ENCODE assay signal across 16 cellular contexts in the genomic region with DNA sequence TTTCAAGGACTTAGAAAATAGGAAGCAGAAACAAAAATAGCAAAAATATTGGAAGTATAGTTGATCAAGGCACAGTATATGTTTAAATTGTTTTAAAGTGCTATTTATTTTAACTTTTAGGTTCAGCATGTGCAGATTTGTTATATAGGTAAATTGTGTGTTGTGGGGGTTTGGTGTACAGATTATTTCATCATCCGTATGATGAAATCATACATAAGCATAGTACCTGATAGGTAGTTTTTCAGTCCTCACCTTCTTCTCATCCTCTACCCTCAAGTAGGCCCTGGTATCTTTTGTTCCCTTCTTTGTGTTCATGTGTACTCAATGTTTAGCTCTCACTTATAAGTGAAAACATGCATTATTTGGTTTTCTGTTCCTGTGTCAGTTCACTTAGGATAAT. TPM values are rescaled to one million over a fixed set of nuclear protein-coding genes. Genes with fewer than 3 reads are reported as not detected.
DNase-seq lines count a peak whose midpoint lies in the region; ATAC-seq and TF ChIP-seq lines count a peak whose summit lies in the region.
"Had no signal": no experiment of that assay in that cellular context is flagged by ENCODE, and none has a peak within 500 bp of the region (broad histone marks: within the 10 kb centered on the region; RNA-seq: fewer than 3 reads in every experiment).

No MANE protein-coding gene starts in this region.

- no peaks in the 10 kb centered on the region for H3K4me1 ChIP-seq in CD8-positive, alpha-beta T cell (ENCODE audit: insufficient read depth, low read length)
- no peaks in the 10 kb centered on the region for H3K4me1 ChIP-seq in naive thymus-derived CD4-positive, alpha-beta T cell (ENCODE audit: control insufficient read depth in 2 of 2, insufficient read depth in 2 of 2, low read length in 2 of 2)
- H3K4me1 ChIP-seq in prostate gland (replicated peaks) = no peaks in the 10 kb centered on the region
- no peaks in the 10 kb centered on the region for H3K4me1 ChIP-seq in CD4-positive, alpha-beta memory T cell (ENCODE audit: insufficient read depth, low read length)

- POLR2A ChIA-PET in activated CD4-positive, alpha-beta memory T cell treated with anti-CD3 and anti-CD28 coated beads for 36 hours (lab: Charles Lee) = no interaction called here
- POLR2A ChIA-PET in activated CD4-positive, alpha-beta memory T cell treated with anti-CD3 and anti-CD28 coated beads, Interleukin-2, amount 10 ng/mL, durations not matched to agents 7 days and 5 days (lab: Charles Lee) = no interaction called here
- POLR2A ChIA-PET in CD8-positive, alpha-beta T cell (lab: Charles Lee) = no interaction called here
- POLR2A ChIA-PET in naive thymus-derived CD4-positive, alpha-beta T cell (lab: Charles Lee) = interaction anchor here (0.9 kb wide), 1 partner anchor 11 kb away, joined by 3 read pairs; no protein-coding TSS in a partner anchor
- POLR2A ChIA-PET in CD4-positive, alpha-beta memory T cell (lab: Charles Lee; ENCODE audit: partially characterized antibody) = interaction anchor here (1.1 kb wide), 1 partner anchor 12 kb away, joined by 3 read pairs; no protein-coding TSS in a partner anchor

- H3K27ac ChIP-seq in CD8-positive, alpha-beta T cell (ENCODE audit: low read depth, low read length) = no peak overlapping the region
- no peak overlapping the region for H3K27ac ChIP-seq in naive thymus-derived CD4-positive, alpha-beta T cell (ENCODE audit: low read depth, low read length)
- H3K27ac ChIP-seq in prostate gland = no peak overlapping the region
- H3K27ac ChIP-seq in CD4-positive, alpha-beta memory T cell (ENCODE audit: low read depth, low read length) = no peak overlapping the region
- H3K27ac ChIP-seq: BLaER1 had no signal

- WGBS in prostate gland = 98% methylated on average over 1 of the region's 1 CpG

- H3K36me3 ChIP-seq in CD8-positive, alpha-beta T cell (ENCODE audit: insufficient read depth, low read length) = peaks cover 22% of the 10 kb centered on the region
- peaks cover 5 to 84% (median 20%) of the 10 kb centered on the region in 3 experiments for H3K36me3 ChIP-seq in naive thymus-derived CD4-positive, alpha-beta T cell (ENCODE audit: control insufficient read depth in 2 of 3, insufficient read depth in 3 of 3, low read length in 3 of 3)
- no peaks in the 10 kb centered on the region for H3K36me3 ChIP-seq in prostate gland
- peaks cover 28% of the 10 kb centered on the region for H3K36me3 ChIP-seq in CD4-positive, alpha-beta memory T cell (ENCODE audit: insufficient read depth, low read length)

- CTCF ChIA-PET in activated CD4-positive, alpha-beta memory T cell treated with anti-CD3 and anti-CD28 coated beads for 36 hours (lab: Charles Lee) = no interaction called here
- CTCF ChIA-PET in activated CD4-positive, alpha-beta memory T cell treated with anti-CD3 and anti-CD28 coated beads, Interleukin-2, amount 10 ng/mL, durations not matched to agents 7 days and 5 days (lab: Charles Lee) = interaction anchor here (1.3 kb wide), 1 partner anchor 10 kb away, joined by 3 read pairs; no protein-coding TSS in a partner anchor
- CTCF ChIA-PET in CD8-positive, alpha-beta T cell (lab: Charles Lee) = interaction anchor here (0.9 kb wide), 1 partner anchor 12 kb away, joined by 3 read pairs; no protein-coding TSS in a partner anchor
- CTCF ChIA-PET in naive thymus-derived CD4-positive, alpha-beta T cell (lab: Charles Lee) = no interaction called here
- CTCF ChIA-PET in CD4-positive, alpha-beta memory T cell (lab: Charles Lee; ENCODE audit: partially characterized antibody) = interaction anchor here (1.3 kb wide), 1 partner anchor 263 kb away, joined by 5 read pairs; no protein-coding TSS in a partner anchor

- ATAC-seq in CD8-positive, alpha-beta T cell = no peak
- no peak for ATAC-seq in T-helper 17 cell
- ATAC-seq in naive thymus-derived CD4-positive, alpha-beta T cell = no peak
- ATAC-seq: GM12878 had no signal

- H3K27ac Mint-ChIP-seq in activated CD4-positive, alpha-beta memory T cell treated with anti-CD3 and anti-CD28 coated beads for 36 hours = peak overlapping the region; percentile 44
- no peak overlapping the region for H3K27ac Mint-ChIP-seq in activated CD4-positive, alpha-beta memory T cell treated with anti-CD3 and anti-CD28 coated beads, Interleukin-2, amount 10 ng/mL, durations not matched to agents 7 days and 5 days
- peak overlapping the region; percentile 16 for H3K27ac Mint-ChIP-seq in CD8-positive, alpha-beta T cell
- H3K27ac Mint-ChIP-seq in T-helper 17 cell = peak overlapping the region; percentile 29
- peak overlapping the region in 7 of 9 donors; percentile 4 to 84 (median 26) for H3K27ac Mint-ChIP-seq in naive thymus-derived CD4-positive, alpha-beta T cell
- peak overlapping the region in 1 of 7 donors; percentile 5 for H3K27ac Mint-ChIP-seq in CD4-positive, alpha-beta memory T cell
- H3K27ac Mint-ChIP-seq: HFFc6 had no signal

- no peaks in the 10 kb centered on the region for H3K27me3 ChIP-seq in CD8-positive, alpha-beta T cell (ENCODE audit: insufficient read depth, low read length)
- H3K27me3 ChIP-seq in naive thymus-derived CD4-positive, alpha-beta T cell (ENCODE audit: control insufficient read depth in 2 of 2, insufficient read depth in 2 of 2, low read length in 2 of 2) = no peaks in the 10 kb centered on the region
- H3K27me3 ChIP-seq in prostate gland (replicated peaks; ENCODE audit: insufficient read depth) = no peaks in the 10 kb centered on the region
- H3K27me3 ChIP-seq in CD4-positive, alpha-beta memory T cell (ENCODE audit: insufficient read depth, low read length) = no peaks in the 10 kb centered on the region
- H3K27me3 ChIP-seq: BLaER1 had no signal

- peaks cover 59% of the 10 kb centered on the region for H3K36me3 Mint-ChIP-seq in activated CD4-positive, alpha-beta memory T cell treated with anti-CD3 and anti-CD28 coated beads for 36 hours
- H3K36me3 Mint-ChIP-seq in activated CD4-positive, alpha-beta memory T cell treated with anti-CD3 and anti-CD28 coated beads, Interleukin-2, amount 10 ng/mL, durations not matched to agents 7 days and 5 days (ENCODE audit: low read depth) = peaks cover 72% of the 10 kb centered on the region
- peaks cover 91% of the 10 kb centered on the region for H3K36me3 Mint-ChIP-seq in CD8-positive, alpha-beta T cell
- H3K36me3 Mint-ChIP-seq in T-helper 17 cell (ENCODE audit: low read depth) = peaks cover 23% of the 10 kb centered on the region
- H3K36me3 Mint-ChIP-seq in naive thymus-derived CD4-positive, alpha-beta T cell = peaks cover 42 to 90% (median 66%) of the 10 kb centered on the region in 5 donors
- peaks cover 85 to 86% of the 10 kb centered on the region in 2 donors for H3K36me3 Mint-ChIP-seq in CD4-positive, alpha-beta memory T cell

- no peak overlapping the region for H3K4me3 ChIP-seq in CD8-positive, alpha-beta T cell (ENCODE audit: low read depth, low read length)
- H3K4me3 ChIP-seq in naive thymus-derived CD4-positive, alpha-beta T cell (ENCODE audit: low read length) = no peak overlapping the region
- H3K4me3 ChIP-seq in prostate gland = no peak overlapping the region
- no peak overlapping the region for H3K4me3 ChIP-seq in CD4-positive, alpha-beta memory T cell (ENCODE audit: low read length in 2 of 2)
- H3K4me3 ChIP-seq: BLaER1, GM12878 had no signal

- no peaks in the 10 kb centered on the region for H3K27me3 Mint-ChIP-seq in activated CD4-positive, alpha-beta memory T cell treated with anti-CD3 and anti-CD28 coated beads for 36 hours
- H3K27me3 Mint-ChIP-seq in activated CD4-positive, alpha-beta memory T cell treated with anti-CD3 and anti-CD28 coated beads, Interleukin-2, amount 10 ng/mL, durations not matched to agents 7 days and 5 days = no peaks in the 10 kb centered on the region
- no peaks in the 10 kb centered on the region for H3K27me3 Mint-ChIP-seq in CD8-positive, alpha-beta T cell (ENCODE audit: low read depth)
- H3K27me3 Mint-ChIP-seq in T-helper 17 cell = no peaks in the 10 kb centered on the region
- H3K27me3 Mint-ChIP-seq in naive thymus-derived CD4-positive, alpha-beta T cell = no peaks in the 10 kb centered on the region
- no peaks in the 10 kb centered on the region for H3K27me3 Mint-ChIP-seq in CD4-positive, alpha-beta memory T cell

- peaks cover 7% of the 10 kb centered on the region for H3K9me3 ChIP-seq in CD8-positive, alpha-beta T cell (ENCODE audit: low read length)
- H3K9me3 ChIP-seq in T-helper 17 cell (ENCODE audit: control insufficient read depth, low read length, poor library complexity, severe bottlenecking) = no peaks in the 10 kb centered on the region
- H3K9me3 ChIP-seq in naive thymus-derived CD4-positive, alpha-beta T cell (ENCODE audit: control insufficient read depth in 2 of 3, low read length in 3 of 3) = peaks cover 0 to 4% (median 0%) of the 10 kb centered on the region in 3 experiments
- no peaks in the 10 kb centered on the region for H3K9me3 ChIP-seq in prostate gland
- H3K9me3 ChIP-seq in CD4-positive, alpha-beta memory T cell (ENCODE audit: control insufficient read depth in 1 of 2, low read length in 2 of 2) = no peaks in the 10 kb centered on the region

- H3K9me3 Mint-ChIP-seq in activated CD4-positive, alpha-beta memory T cell treated with anti-CD3 and anti-CD28 coated beads for 36 hours = peaks cover 5% of the 10 kb centered on the region
- peaks cover 4% of the 10 kb centered on the region for H3K9me3 Mint-ChIP-seq in activated CD4-positive, alpha-beta memory T cell treated with anti-CD3 and anti-CD28 coated beads, Interleukin-2, amount 10 ng/mL, durations not matched to agents 7 days and 5 days
- peaks cover 15% of the 10 kb centered on the region for H3K9me3 Mint-ChIP-seq in CD8-positive, alpha-beta T cell
- peaks cover 0 to 21% (median 11%) of the 10 kb centered on the region in 11 donors for H3K9me3 Mint-ChIP-seq in naive thymus-derived CD4-positive, alpha-beta T cell
- peaks cover 0 to 18% (median 10%) of the 10 kb centered on the region in 8 donors for H3K9me3 Mint-ChIP-seq in CD4-positive, alpha-beta memory T cell
- H3K9me3 Mint-ChIP-seq: HFFc6 had no signal

- TF ChIP-seq POLR2A in prostate gland (IDR thresholded peaks at IDR 0.05) = no peak

- no peak for DNase-seq in activated CD4-positive, alpha-beta memory T cell treated with anti-CD3 and anti-CD28 coated beads for 36 hours
- no peak for DNase-seq in activated CD4-positive, alpha-beta memory T cell treated with anti-CD3 and anti-CD28 coated beads, Interleukin-2, amount 10 ng/mL, durations not matched to agents 7 days and 5 days
- DNase-seq in CD8-positive, alpha-beta T cell = no peak
- DNase-seq in T-helper 17 cell (no peak), prostate gland (ENCODE audit: low spot score) (no peak)
- no peak for DNase-seq in naive thymus-derived CD4-positive, alpha-beta T cell
- DNase-seq in CD4-positive, alpha-beta memory T cell = no peak
- DNase-seq: 8988T, AML-193, DMS79, HCEC 1CT, HFFc6 had no signal

- H3K4me3 Mint-ChIP-seq in activated CD4-positive, alpha-beta memory T cell treated with anti-CD3 and anti-CD28 coated beads for 36 hours = no peak overlapping the region
- H3K4me3 Mint-ChIP-seq in activated CD4-positive, alpha-beta memory T cell treated with anti-CD3 and anti-CD28 coated beads, Interleukin-2, amount 10 ng/mL, durations not matched to agents 7 days and 5 days = no peak overlapping the region
- no peak overlapping the region for H3K4me3 Mint-ChIP-seq in CD8-positive, alpha-beta T cell
- no peak overlapping the region for H3K4me3 Mint-ChIP-seq in T-helper 17 cell
- no peak overlapping the region for H3K4me3 Mint-ChIP-seq in naive thymus-derived CD4-positive, alpha-beta T cell
- no peak overlapping the region for H3K4me3 Mint-ChIP-seq in CD4-positive, alpha-beta memory T cell
- H3K4me3 Mint-ChIP-seq: HFFc6 had no signal

- H3K4me1 Mint-ChIP-seq in activated CD4-positive, alpha-beta memory T cell treated with anti-CD3 and anti-CD28 coated beads for 36 hours (ENCODE audit: low read depth) = peaks cover 11% of the 10 kb centered on the region
- H3K4me1 Mint-ChIP-seq in activated CD4-positive, alpha-beta memory T cell treated with anti-CD3 and anti-CD28 coated beads, Interleukin-2, amount 10 ng/mL, durations not matched to agents 7 days and 5 days = peaks cover 7% of the 10 kb centered on the region
- peaks cover 5% of the 10 kb centered on the region for H3K4me1 Mint-ChIP-seq in CD8-positive, alpha-beta T cell (ENCODE audit: low read depth)
- peaks cover 15% of the 10 kb centered on the region for H3K4me1 Mint-ChIP-seq in T-helper 17 cell
- peaks cover 12 to 49% (median 24%) of the 10 kb centered on the region in 7 donors for H3K4me1 Mint-ChIP-seq in naive thymus-derived CD4-positive, alpha-beta T cell
- peaks cover 0 to 23% (median 10%) of the 10 kb centered on the region in 4 donors for H3K4me1 Mint-ChIP-seq in CD4-positive, alpha-beta memory T cell

- no peak for TF ChIP-seq CTCF in CD8-positive, alpha-beta T cell (IDR thresholded peaks at IDR 0.05)
- TF ChIP-seq CTCF in prostate gland (IDR thresholded peaks at IDR 0.05) = no peak

- intact Hi-C loops in activated CD4-positive, alpha-beta memory T cell treated with anti-CD3 and anti-CD28 coated beads for 36 hours (cut with micrococcal nuclease) = no loop called here
- intact Hi-C loops in CD8-positive, alpha-beta T cell (cut with DNase I, micrococcal nuclease) = no loop called here
- intact Hi-C loops in naive thymus-derived CD4-positive, alpha-beta T cell (cut with micrococcal nuclease) = no loop called here
- intact Hi-C loops in prostate gland (cut with DNase I) = no loop called here
- intact Hi-C loops in CD4-positive, alpha-beta memory T cell (cut with micrococcal nuclease) = no loop called here

RNA-seq across cellular contexts. Expression of gene KLHL6, which starts 50.9 kb away (rescaled TPM):
- total RNA-seq in activated CD4-positive, alpha-beta memory T cell treated with anti-CD3 and anti-CD28 coated beads for 36 hours = 10 to 100 TPM; 63.5 to 65.2 TPM
- 10 to 100 TPM; 47.1 to 48.6 TPM for total RNA-seq in activated CD4-positive, alpha-beta memory T cell treated with anti-CD3 and anti-CD28 coated beads, Interleukin-2, amount 10 ng/mL, durations not matched to agents 7 days and 5 days
- total RNA-seq in CD8-positive, alpha-beta T cell = 10 to 100 TPM; 27.7 to 29.7 TPM
- total RNA-seq in T-helper 17 cell (10 to 100 TPM; 29.3 to 35.7 TPM), prostate gland (1 to 10 TPM; 1.0 to 1.2 TPM)
- 10 to 100 TPM; 37.7 to 72.9 (median 41.5) TPM for total RNA-seq in naive thymus-derived CD4-positive, alpha-beta T cell
- 10 to 100 TPM; 25.8 to 32.9 TPM for polyA plus RNA-seq in naive thymus-derived CD4-positive, alpha-beta T cell
- total RNA-seq in CD4-positive, alpha-beta memory T cell = 10 to 100 TPM; 55.9 to 56.1 TPM
- 10 to 100 TPM in 1 of 2 donors, 1 to 10 TPM in 1; 8.4 to 23.1 TPM for polyA plus RNA-seq in CD4-positive, alpha-beta memory T cell
- total RNA-seq: G401, H4, HFFc6 had no signal

Comparison
In these comparisons a context has a peak if more than half of its experiments do, and no peak if none do; other contexts are left out.
1. CTCF ChIA-PET loops: an anchor here in activated CD4-positive, alpha-beta memory T cell treated with anti-CD3 and anti-CD28 coated beads, Interleukin-2, amount 10 ng/mL, durations not matched to agents 7 days and 5 days (1.3 kb wide), CD8-positive, alpha-beta T cell (0.9 kb wide) and CD4-positive, alpha-beta memory T cell (1.3 kb wide); none called in activated CD4-positive, alpha-beta memory T cell treated with anti-CD3 and anti-CD28 coated beads for 36 hours and naive thymus-derived CD4-positive, alpha-beta T cell.
2. RNA of gene KLHL6, which starts 50.9 kb away (total RNA-seq): 63.5 to 65.2 TPM in activated CD4-positive, alpha-beta memory T cell treated with anti-CD3 and anti-CD28 coated beads for 36 hours, 55.9 to 56.1 TPM in CD4-positive, alpha-beta memory T cell, 47.1 to 48.6 TPM in activated CD4-positive, alpha-beta memory T cell treated with anti-CD3 and anti-CD28 coated beads, Interleukin-2, amount 10 ng/mL, durations not matched to agents 7 days and 5 days, 37.7 to 72.9 TPM in naive thymus-derived CD4-positive, alpha-beta T cell, 29.3 to 35.7 TPM in T-helper 17 cell and 27.7 to 29.7 TPM in CD8-positive, alpha-beta T cell; 1.0 to 1.2 TPM in prostate gland; every median in the first group is over 10 times any median in the second.
3. POLR2A ChIA-PET loops: an anchor here in naive thymus-derived CD4-positive, alpha-beta T cell (0.9 kb wide) and CD4-positive, alpha-beta memory T cell (1.1 kb wide); none called in activated CD4-positive, alpha-beta memory T cell treated with anti-CD3 and anti-CD28 coated beads for 36 hours, activated CD4-positive, alpha-beta memory T cell treated with anti-CD3 and anti-CD28 coated beads, Interleukin-2, amount 10 ng/mL, durations not matched to agents 7 days and 5 days and CD8-positive, alpha-beta T cell.